ENCODE assay signal across 1 cellular context in genomic region chr17:46870116-46870803, GRCh38.
TF ChIP-seq lines count a peak whose summit lies in the region.

No MANE protein-coding gene starts in this region.

TF ChIP-seq in HepG2, 621 proteins besides CTCF, POLR2A, EP300 and RAD21 (continues in another document):
- TF ChIP-seq HNRNPLL (IDR thresholded peaks at IDR 0.05; ENCODE audit: low read depth, low read length, poor library complexity, severe bottlenecking) = no peak
- TF ChIP-seq TEF (CRISPR knock-in tag; IDR thresholded peaks at IDR 0.05) = no peak
- no peak for TF ChIP-seq NONO (IDR thresholded peaks at IDR 0.05)
- peak; percentile 50; the same call in 1 of the 2 replicates for TF ChIP-seq NONO (CRISPR knock-in tag; conservative IDR thresholded peaks at IDR 0.05)
- no peak for TF ChIP-seq SNAPC5 (CRISPR knock-in tag; IDR thresholded peaks at IDR 0.05; ENCODE audit: borderline replicate concordance)
- TF ChIP-seq NFE2 (CRISPR knock-in tag; IDR thresholded peaks at IDR 0.05) = no peak
- TF ChIP-seq ZNF430 (CRISPR knock-in tag; IDR thresholded peaks at IDR 0.05) = no peak; the same call in 1 of the 2 replicates
- TF ChIP-seq KDM1A (CRISPR knock-in tag; IDR thresholded peaks at IDR 0.05) = no peak
- no peak for TF ChIP-seq IKZF5 (CRISPR knock-in tag; IDR thresholded peaks at IDR 0.05)
- TF ChIP-seq ZGPAT (CRISPR knock-in tag; IDR thresholded peaks at IDR 0.05) = 0 out of 2 replicates have a peak, but pooled peaks have one; percentile 29
- TF ChIP-seq ZNF207 (IDR thresholded peaks at IDR 0.05; ENCODE audit: borderline replicate concordance) = no peak
- TF ChIP-seq ZBTB14 (CRISPR knock-in tag; IDR thresholded peaks at IDR 0.05) = no peak
- TF ChIP-seq GZF1 (CRISPR knock-in tag; IDR thresholded peaks at IDR 0.05) = 0 out of 2 replicates have a peak, but pooled peaks have one; percentile 29
- no peak for TF ChIP-seq JUN (CRISPR knock-in tag; IDR thresholded peaks at IDR 0.05)
- TF ChIP-seq NR1H2 (CRISPR knock-in tag; IDR thresholded peaks at IDR 0.05; ENCODE audit: borderline replicate concordance, low read depth) = no peak
- TF ChIP-seq ISL2 (CRISPR knock-in tag; IDR thresholded peaks at IDR 0.05) = no peak; the same call in 1 of the 2 replicates
- TF ChIP-seq RAD51 (IDR thresholded peaks at IDR 0.05; ENCODE audit: borderline replicate concordance) = no peak
- TF ChIP-seq KLF9 (CRISPR knock-in tag; IDR thresholded peaks at IDR 0.05; ENCODE audit: low read depth) = no peak; the same call in 1 of the 2 replicates
- TF ChIP-seq TBX3 (IDR thresholded peaks at IDR 0.05; ENCODE audit: borderline replicate concordance) = no peak
- TF ChIP-seq MIER2 (CRISPR knock-in tag; IDR thresholded peaks at IDR 0.05) = 0 out of 2 replicates have a peak, but pooled peaks have one; percentile 25
- no peak for TF ChIP-seq GLI4 (CRISPR knock-in tag; IDR thresholded peaks at IDR 0.05; ENCODE audit: borderline replicate concordance)
- no peak for TF ChIP-seq KDM6A (CRISPR knock-in tag; IDR thresholded peaks at IDR 0.05; ENCODE audit: low read depth)
- TF ChIP-seq RFXANK (CRISPR knock-in tag; IDR thresholded peaks at IDR 0.05) = no peak
- TF ChIP-seq DBP (CRISPR knock-in tag; IDR thresholded peaks at IDR 0.05; ENCODE audit: not compliant biosample characterization) = no peak
- no peak for TF ChIP-seq PHF20 (CRISPR knock-in tag; IDR thresholded peaks at IDR 0.05)
- no peak for TF ChIP-seq TEAD2 (CRISPR knock-in tag; IDR thresholded peaks at IDR 0.05)
- TF ChIP-seq TP53 (CRISPR knock-in tag; conservative IDR thresholded peaks at IDR 0.05) = no peak
- TF ChIP-seq ETS1 (CRISPR knock-in tag; IDR thresholded peaks at IDR 0.05) = no peak
- no peak for TF ChIP-seq PTBP1 (IDR thresholded peaks at IDR 0.05; ENCODE audit: low read depth, low read length, poor library complexity, severe bottlenecking)
- no peak for TF ChIP-seq RBM39 (IDR thresholded peaks at IDR 0.05; ENCODE audit: low read depth, low read length, poor library complexity, severe bottlenecking)
- peak; percentile 75 for TF ChIP-seq ZNF883 (CRISPR knock-in tag; IDR thresholded peaks at IDR 0.05; ENCODE audit: not compliant biosample characterization)
- TF ChIP-seq CREB1 (IDR thresholded peaks at IDR 0.05) = no peak
- TF ChIP-seq CREB1 (CRISPR knock-in tag; IDR thresholded peaks at IDR 0.05) = no peak
- TF ChIP-seq SPEN (CRISPR knock-in tag; IDR thresholded peaks at IDR 0.05; ENCODE audit: low read depth) = 0 out of 2 replicates have a peak, but pooled peaks have one; percentile 30
- TF ChIP-seq ZBTB38 (CRISPR knock-in tag; IDR thresholded peaks at IDR 0.05) = no peak
- TF ChIP-seq ZNF598 (CRISPR knock-in tag; IDR thresholded peaks at IDR 0.05; ENCODE audit: borderline replicate concordance) = 0 out of 2 replicates have a peak, but pooled peaks have one; percentile 78
- no peak for TF ChIP-seq ASH2L (IDR thresholded peaks at IDR 0.05; ENCODE audit: insufficient read length, low read depth, low read length)
- TF ChIP-seq ZKSCAN1 (IDR thresholded peaks at IDR 0.05; ENCODE audit: low read length) = no peak
- TF ChIP-seq NFRKB (IDR thresholded peaks at IDR 0.05) = no peak
- peak; percentile 31; the same call in 1 of the 2 replicates for TF ChIP-seq MED1 (CRISPR knock-in tag; IDR thresholded peaks at IDR 0.05)
- TF ChIP-seq MEIS2 (CRISPR knock-in tag; IDR thresholded peaks at IDR 0.05) = peak; percentile 24; the same call in 1 of the 2 replicates
- no peak for TF ChIP-seq TFE3 (CRISPR knock-in tag; IDR thresholded peaks at IDR 0.05)
- no peak for TF ChIP-seq ZBTB42 (CRISPR knock-in tag; IDR thresholded peaks at IDR 0.05)
- 0 out of 2 replicates have a peak, but pooled peaks have one; percentile 67 for TF ChIP-seq ZNF256 (CRISPR knock-in tag; conservative IDR thresholded peaks at IDR 0.05)
- no peak for TF ChIP-seq ZNF432 (CRISPR knock-in tag; IDR thresholded peaks at IDR 0.05; ENCODE audit: borderline replicate concordance)
- TF ChIP-seq AKNA (CRISPR knock-in tag; IDR thresholded peaks at IDR 0.05; ENCODE audit: borderline replicate concordance) = no peak
- no peak for TF ChIP-seq ZNF773 (CRISPR knock-in tag; IDR thresholded peaks at IDR 0.05; ENCODE audit: borderline replicate concordance)
- TF ChIP-seq ZSCAN31 (CRISPR knock-in tag; IDR thresholded peaks at IDR 0.05; ENCODE audit: low read depth) = no peak
- TF ChIP-seq ZNF263 (CRISPR knock-in tag; IDR thresholded peaks at IDR 0.05) = no peak
- TF ChIP-seq ETV5 (CRISPR knock-in tag; IDR thresholded peaks at IDR 0.05; ENCODE audit: borderline replicate concordance) = peak; percentile 63; the same call in 1 of the 2 replicates
- 0 out of 2 replicates have a peak, but pooled peaks have one; percentile 9 for TF ChIP-seq FOSL2 (CRISPR knock-in tag; IDR thresholded peaks at IDR 0.05)
- TF ChIP-seq NFE2L1 (CRISPR knock-in tag; IDR thresholded peaks at IDR 0.05; ENCODE audit: borderline replicate concordance) = no peak
- TF ChIP-seq ATF5 (CRISPR knock-in tag; IDR thresholded peaks at IDR 0.05; ENCODE audit: low read depth) = no peak
- TF ChIP-seq MIER3 (CRISPR knock-in tag; IDR thresholded peaks at IDR 0.05; ENCODE audit: borderline replicate concordance) = no peak
- TF ChIP-seq SETDB1 (CRISPR knock-in tag; IDR thresholded peaks at IDR 0.05; ENCODE audit: borderline replicate concordance) = no peak
- peak; percentile 66; the same call in 1 of the 2 replicates for TF ChIP-seq SP5 (CRISPR knock-in tag; IDR thresholded peaks at IDR 0.05; ENCODE audit: borderline replicate concordance, low read depth)
- no peak for TF ChIP-seq ZNF589 (CRISPR knock-in tag; conservative IDR thresholded peaks at IDR 0.05)
- peak; percentile 37; the same call in 1 of the 2 replicates for TF ChIP-seq ZSCAN21 (CRISPR knock-in tag; IDR thresholded peaks at IDR 0.05; ENCODE audit: borderline replicate concordance)
- TF ChIP-seq SMARCC2 (IDR thresholded peaks at IDR 0.05) = no peak
- TF ChIP-seq NFYC (CRISPR knock-in tag; IDR thresholded peaks at IDR 0.05) = no peak
- no peak for TF ChIP-seq SIX1 (CRISPR knock-in tag; IDR thresholded peaks at IDR 0.05; ENCODE audit: borderline replicate concordance)
